9 cellular contexts compared by ENCODE assay signal in genomic region chr2:70766357-70767093, GRCh38. TPM values are rescaled to one million over a fixed set of nuclear protein-coding genes. Genes with fewer than 3 reads are reported as not detected.
A peak's percentile ranks its signal among the peaks of the same experiment; 100 is the strongest.
DNase-seq lines count a peak whose midpoint lies in the region; ATAC-seq and TF ChIP-seq lines count a peak whose summit lies in the region.
"Had no signal": no experiment of that assay in that cellular context is flagged by ENCODE, and none has a peak within 500 bp of the region (broad histone marks: within the 10 kb centered on the region; RNA-seq: fewer than 3 reads in every experiment).

No MANE protein-coding gene starts in this region.

- no peaks in the 10 kb centered on the region for H3K9me3 Mint-ChIP-seq in activated naive CD8-positive, alpha-beta T cell treated with anti-CD3 and anti-CD28 coated beads for 36 hours
- H3K9me3 Mint-ChIP-seq in memory B cell: no peaks in the 10 kb centered on the region

- H3K4me3 ChIP-seq in A673 (ENCODE audit: low read depth, low read length, poor library complexity, severe bottlenecking) (peak overlapping the region; percentile 53), ovary (no peak overlapping the region)

- no peaks in the 10 kb centered on the region for H3K36me3 Mint-ChIP-seq in activated naive CD8-positive, alpha-beta T cell treated with anti-CD3 and anti-CD28 coated beads for 36 hours
- H3K36me3 Mint-ChIP-seq in memory B cell: no peaks in the 10 kb centered on the region

- H3K4me1 Mint-ChIP-seq in activated naive CD8-positive, alpha-beta T cell treated with anti-CD3 and anti-CD28 coated beads for 36 hours: peaks cover 15% of the 10 kb centered on the region
- peaks cover 13% of the 10 kb centered on the region for H3K4me1 Mint-ChIP-seq in memory B cell

- H3K27me3 Mint-ChIP-seq in activated naive CD8-positive, alpha-beta T cell treated with anti-CD3 and anti-CD28 coated beads for 36 hours: peaks cover 8% of the 10 kb centered on the region
- peaks cover 4% of the 10 kb centered on the region for H3K27me3 Mint-ChIP-seq in memory B cell

- intact Hi-C loops in A673 (cut with micrococcal nuclease; ENCODE audit: unreplicated experiment): loop anchor here (10.0 kb wide), 1 partner anchor 352 kb away; no protein-coding TSS in a partner anchor
- intact Hi-C loops in ovary (cut with DNase I): no loop called here

- BruUV-seq in A673 (replicated peaks; lab: Mats Ljungman, UMichigan): TSS peak; percentile 40

- peaks cover 45% of the 10 kb centered on the region for H3K27me3 ChIP-seq in A673 (replicated peaks; ENCODE audit: insufficient read depth, low read depth, low read length, poor library complexity)
- H3K27me3 ChIP-seq in ovary: no peaks in the 10 kb centered on the region

- CTCF ChIA-PET in A673 (lab: Charles Lee): no interaction called here

- TF ChIP-seq EP300 in ovary (IDR thresholded peaks at IDR 0.05): no peak

- DNase-seq in A673 (ENCODE audit: low spot score): no peak
- peak; percentile 44 for DNase-seq in DMS79 treated with DMSO at 0.1 percent for 48 hours (lab: John Stamatoyannopoulos, UW)
- DNase-seq in activated naive CD8-positive, alpha-beta T cell treated with anti-CD3 and anti-CD28 coated beads for 36 hours: no peak
- DNase-seq in memory B cell (ENCODE audit: low spot score in 2 of 2): no peak
- DNase-seq in ovary: no peak
- DNase-seq in hepatic stellate cell (ENCODE audit: low spot score): no peak
- no peak for DNase-seq in Ammon's horn (ENCODE audit: low spot score)

- H3K4me1 ChIP-seq in A673 (ENCODE audit: insufficient read depth, low read length, poor library complexity, severe bottlenecking) (peaks cover 11% of the 10 kb centered on the region), ovary (ENCODE audit: insufficient read depth) (peaks cover 4% of the 10 kb centered on the region)

- TF ChIP-seq CTCF in A673 (conservative IDR thresholded peaks at IDR 0.05; ENCODE audit: low read depth, low read length): no peak
- TF ChIP-seq CTCF in ovary (IDR thresholded peaks at IDR 0.05): no peak

- no peak for ATAC-seq in memory B cell (ENCODE audit: low read depth)
- no peak for ATAC-seq in GM18873 (IDR thresholded peaks at IDR 0.05; ENCODE audit: low FRiP score, unreplicated experiment)

- H3K36me3 ChIP-seq in A673 (ENCODE audit: insufficient read depth, low read length, poor library complexity, severe bottlenecking): no peaks in the 10 kb centered on the region
- no peaks in the 10 kb centered on the region for H3K36me3 ChIP-seq in ovary
- H3K36me3 ChIP-seq: prostate gland had no signal

- H3K27ac ChIP-seq in A673 (ENCODE audit: low read depth, low read length, poor library complexity, severe bottlenecking) (no peak overlapping the region), ovary (no peak overlapping the region)
- H3K27ac ChIP-seq: prostate gland had no signal

- POLR2A ChIA-PET in A673 (lab: Charles Lee; ENCODE audit: low non-redundant PET): no interaction called here

- 24 to 32% (median 26%) methylated on average over 7 of the region's 7 CpGs for WGBS in ovary, 3 donors

- H3K27ac Mint-ChIP-seq in activated naive CD8-positive, alpha-beta T cell treated with anti-CD3 and anti-CD28 coated beads for 36 hours: peak overlapping the region; percentile 76
- H3K27ac Mint-ChIP-seq in memory B cell: peak overlapping the region; percentile 90

- TF ChIP-seq POLR2A in ovary (IDR thresholded peaks at IDR 0.05): no peak

- H3K9me3 ChIP-seq in A673 (ENCODE audit: low read depth, low read length, poor library complexity, severe bottlenecking): no peaks in the 10 kb centered on the region
- H3K9me3 ChIP-seq in ovary: no peaks in the 10 kb centered on the region
- H3K9me3 ChIP-seq: prostate gland had no signal

- peak overlapping the region; percentile 83 for H3K4me3 Mint-ChIP-seq in activated naive CD8-positive, alpha-beta T cell treated with anti-CD3 and anti-CD28 coated beads for 36 hours
- H3K4me3 Mint-ChIP-seq in memory B cell: peak overlapping the region; percentile 94

RNA-seq across cellular contexts. Expression of gene ADD2, which starts 1.5 kb away (rescaled TPM):
- 5.6 and 6.6 TPM in 2 replicates for total RNA-seq in A673 (2021)
- 10 to 100 TPM; 33.2 to 36.1 TPM for total RNA-seq in activated naive CD8-positive, alpha-beta T cell treated with anti-CD3 and anti-CD28 coated beads for 36 hours
- 1 to 10 TPM in 4 of 7 donors, under 1 TPM in 3; 0.38 to 6.2 (median 1.2) TPM for total RNA-seq in ovary
- polyA plus RNA-seq in ovary: under 1 TPM; 0.29 to 0.62 TPM

RNA-seq across cellular contexts. Expression of gene FIGLA, which starts 23.9 kb away (rescaled TPM):
- not detected in 2 replicates for total RNA-seq in A673 (2021)
- not detected for total RNA-seq in activated naive CD8-positive, alpha-beta T cell treated with anti-CD3 and anti-CD28 coated beads for 36 hours
- under 1 TPM in 1 of 7 donors, not detected in 6; 0.35 TPM for total RNA-seq in ovary
- 1 to 10 TPM in 1 of 2 donors, not detected in 1; 3.3 TPM for polyA plus RNA-seq in ovary
- total RNA-seq: prostate gland had no signal

RNA-seq across cellular contexts. Expression of gene CLEC4F, which starts 53.9 kb away (rescaled TPM):
- total RNA-seq in A673 (2021) (0.67 and 1.1 TPM in 2 replicates), ovary (1 to 10 TPM in 1 of 7 donors, under 1 TPM in 5, not detected in 1; 0.11 to 1.4 (median 0.38) TPM)
- total RNA-seq in activated naive CD8-positive, alpha-beta T cell treated with anti-CD3 and anti-CD28 coated beads for 36 hours: not detected
- polyA plus RNA-seq in ovary: 1 to 10 TPM in 1 of 2 donors, under 1 TPM in 1; 0.50 to 1.3 TPM
